ENCODE assay signal across 8 cellular contexts in the genomic region with DNA sequence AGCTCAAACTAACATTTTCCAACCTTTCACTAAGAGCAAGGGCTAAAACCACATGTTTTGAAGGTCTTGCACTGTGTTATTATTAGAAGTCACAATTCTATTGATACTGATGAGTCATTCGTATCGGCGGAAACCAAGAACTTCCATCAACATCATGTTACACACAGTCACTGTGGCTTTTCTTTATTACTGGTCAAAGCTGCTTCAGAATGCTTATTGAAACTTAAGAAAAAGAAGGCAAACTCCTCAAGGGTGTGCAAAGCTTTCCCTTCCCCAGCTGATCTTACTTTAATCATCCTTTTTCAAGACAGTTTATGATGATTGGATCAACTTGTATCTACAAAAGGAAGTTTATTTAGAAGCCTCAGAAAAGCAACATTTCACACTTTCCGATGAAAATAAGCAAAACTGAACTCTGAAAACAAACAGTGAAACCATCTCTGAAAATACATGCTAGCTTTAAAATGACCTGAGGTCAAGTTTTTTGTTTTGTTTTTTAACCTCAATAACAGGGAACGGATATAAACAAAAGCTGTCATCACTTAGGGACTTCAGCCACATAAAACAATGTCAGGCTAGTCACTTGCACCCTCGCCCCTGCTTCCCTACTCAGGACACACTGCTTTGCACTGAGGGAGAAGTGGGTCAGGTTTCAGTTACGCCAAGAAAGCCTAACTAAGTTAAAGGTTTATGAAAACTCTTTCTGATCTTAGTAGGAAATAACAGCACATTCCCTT. TPM values are rescaled to one million over a fixed set of nuclear protein-coding genes. Genes with fewer than 3 reads are reported as not detected.
DNase-seq lines count a peak whose midpoint lies in the region; ATAC-seq and TF ChIP-seq lines count a peak whose summit lies in the region.

No MANE protein-coding gene starts in this region.

- H3K36me3 ChIP-seq in BE2C, result no peaks in the 10 kb centered on the region

- no peak overlapping the region for H3K4me3 ChIP-seq in BE2C (ENCODE audit: low read depth, low read length)

- peaks cover 21% of the 10 kb centered on the region for H3K4me1 Mint-ChIP-seq in osteocyte (ENCODE audit: unreplicated experiment)

- ATAC-seq in GM18868 (IDR thresholded peaks at IDR 0.05; ENCODE audit: unreplicated experiment) (peak; percentile 89), HG03066 (IDR thresholded peaks at IDR 0.05; ENCODE audit: low read depth, unreplicated experiment) (peak; percentile 74), SK-N-SH treated with all-trans-retinoic acid at 6 μM for 48 hours (peak; percentile 42)

- H3K4me3 Mint-ChIP-seq in osteocyte (ENCODE audit: unreplicated experiment), result peak overlapping the region; percentile 71

- peaks cover 17% of the 10 kb centered on the region for H3K27me3 ChIP-seq in BE2C

- peaks cover 19% of the 10 kb centered on the region for H3K27me3 Mint-ChIP-seq in osteocyte (ENCODE audit: unreplicated experiment)

- H3K9me3 Mint-ChIP-seq in osteocyte (ENCODE audit: unreplicated experiment), result no peaks in the 10 kb centered on the region

- no peaks in the 10 kb centered on the region for H3K9me3 ChIP-seq in BE2C

- no peak for TF ChIP-seq POLR2A in erythroblast (IDR thresholded peaks at IDR 0.05; ENCODE audit: low read length)

- no peaks in the 10 kb centered on the region for H3K36me3 Mint-ChIP-seq in osteocyte (ENCODE audit: unreplicated experiment)

- TF ChIP-seq CTCF in osteocyte (IDR thresholded peaks at IDR 0.05) (no peak), BE2C (IDR thresholded peaks at IDR 0.05; ENCODE audit: low read depth, low read length) (no peak)

- no peaks in the 10 kb centered on the region for H3K4me1 ChIP-seq in BE2C

- peak overlapping the region; percentile 94 for H3K27ac Mint-ChIP-seq in osteocyte (ENCODE audit: unreplicated experiment)

- DNase-seq in A172 (ENCODE audit: low spot score) (peak; percentile 29), erythroblast (lab: John Stamatoyannopoulos, UW) (peak; percentile 43 to 50), osteocyte (ENCODE audit: extremely low spot score, unreplicated experiment) (no peak), NCI-H128 (lab: John Stamatoyannopoulos, UW; ENCODE audit: unreplicated experiment) (no peak), BE2C (no peak)

TF ChIP-seq in SK-N-SH treated with all-trans-retinoic acid at 6 μM for 48 hours, 23 proteins besides CTCF, POLR2A, EP300 and RAD21:
- TF ChIP-seq PPARA (CRISPR knock-in tag; IDR thresholded peaks at IDR 0.05; ENCODE audit: borderline replicate concordance) (no peak), PATZ1 (CRISPR knock-in tag; IDR thresholded peaks at IDR 0.05; ENCODE audit: borderline replicate concordance) (no peak), GLIS3 (CRISPR knock-in tag; IDR thresholded peaks at IDR 0.05) (no peak), ISL1 (CRISPR knock-in tag; IDR thresholded peaks at IDR 0.05) (no peak), TCF4 (CRISPR knock-in tag; IDR thresholded peaks at IDR 0.05; ENCODE audit: borderline replicate concordance) (no peak), OSR1 (CRISPR knock-in tag; IDR thresholded peaks at IDR 0.05) (no peak), CREB5 (CRISPR knock-in tag; IDR thresholded peaks at IDR 0.05; ENCODE audit: low read depth) (no peak), ZNF565 (CRISPR knock-in tag; conservative IDR thresholded peaks at IDR 0.05; ENCODE audit: low read depth) (no peak), ESRRG (CRISPR knock-in tag; IDR thresholded peaks at IDR 0.05) (no peak), SNAI2 (CRISPR knock-in tag; IDR thresholded peaks at IDR 0.05) (no peak), ARNTL (CRISPR knock-in tag; IDR thresholded peaks at IDR 0.05; ENCODE audit: borderline replicate concordance, low read depth) (no peak), ZFP3 (CRISPR knock-in tag; IDR thresholded peaks at IDR 0.05) (no peak), CSDC2 (CRISPR knock-in tag; IDR thresholded peaks at IDR 0.05) (no peak), RARB (CRISPR knock-in tag; IDR thresholded peaks at IDR 0.05) (no peak), ZNF70 (CRISPR knock-in tag; IDR thresholded peaks at IDR 0.05) (no peak)
- TF ChIP-seq, protein P1, sequence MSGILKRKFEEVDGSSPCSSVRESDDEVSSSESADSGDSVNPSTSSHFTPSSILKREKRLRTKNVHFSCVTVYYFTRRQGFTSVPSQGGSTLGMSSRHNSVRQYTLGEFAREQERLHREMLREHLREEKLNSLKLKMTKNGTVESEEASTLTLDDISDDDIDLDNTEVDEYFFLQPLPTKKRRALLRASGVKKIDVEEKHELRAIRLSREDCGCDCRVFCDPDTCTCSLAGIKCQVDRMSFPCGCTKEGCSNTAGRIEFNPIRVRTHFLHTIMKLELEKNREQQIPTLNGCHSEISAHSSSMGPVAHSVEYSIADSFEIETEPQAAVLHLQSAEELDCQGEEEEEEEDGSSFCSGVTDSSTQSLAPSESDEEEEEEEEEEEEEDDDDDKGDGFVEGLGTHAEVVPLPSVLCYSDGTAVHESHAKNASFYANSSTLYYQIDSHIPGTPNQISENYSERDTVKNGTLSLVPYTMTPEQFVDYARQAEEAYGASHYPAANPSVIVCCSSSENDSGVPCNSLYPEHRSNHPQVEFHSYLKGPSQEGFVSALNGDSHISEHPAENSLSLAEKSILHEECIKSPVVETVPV (CRISPR knock-in tag; IDR thresholded peaks at IDR 0.05), result no peak
- TF ChIP-seq, protein P2, sequence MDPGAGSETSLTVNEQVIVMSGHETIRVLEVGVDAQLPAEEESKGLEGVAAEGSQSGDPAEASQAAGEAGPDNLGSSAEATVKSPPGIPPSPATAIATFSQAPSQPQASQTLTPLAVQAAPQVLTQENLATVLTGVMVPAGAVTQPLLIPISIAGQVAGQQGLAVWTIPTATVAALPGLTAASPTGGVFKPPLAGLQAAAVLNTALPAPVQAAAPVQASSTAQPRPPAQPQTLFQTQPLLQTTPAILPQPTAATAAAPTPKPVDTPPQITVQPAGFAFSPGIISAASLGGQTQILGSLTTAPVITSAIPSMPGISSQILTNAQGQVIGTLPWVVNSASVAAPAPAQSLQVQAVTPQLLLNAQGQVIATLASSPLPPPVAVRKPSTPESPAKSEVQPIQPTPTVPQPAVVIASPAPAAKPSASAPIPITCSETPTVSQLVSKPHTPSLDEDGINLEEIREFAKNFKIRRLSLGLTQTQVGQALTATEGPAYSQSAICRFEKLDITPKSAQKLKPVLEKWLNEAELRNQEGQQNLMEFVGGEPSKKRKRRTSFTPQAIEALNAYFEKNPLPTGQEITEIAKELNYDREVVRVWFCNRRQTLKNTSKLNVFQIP (CRISPR knock-in tag; IDR thresholded peaks at IDR 0.05; ENCODE audit: borderline replicate concordance, low read depth), result no peak
TF ChIP-seq in SK-N-SH treated with all-trans-retinoic acid at 6 μM for 48 hours: peak in this region for 0.

RNA-seq across cellular contexts. Expression of gene BACH2, which starts 11.7 kb away (rescaled TPM):
- 0.03 and 0.65 TPM in 2 replicates for total RNA-seq in A172 (2014; rRNA removed; shearing (Covaris generic))
- total RNA-seq in osteocyte, result 1.6 and 2.6 TPM in 2 replicates
- polyA plus RNA-seq in BE2C (2012; ENCODE audit: insufficient read depth, insufficient read length, low read depth), result 0.14 TPM

Comparison
In these comparisons a context has a peak if more than half of its experiments do, and no peak if none do; other contexts are left out.
1. DNase-seq: peak in A172 (single experiment) and erythroblast (2 of 2); none in osteocyte (single experiment), NCI-H128 (single experiment) and BE2C (single experiment).
2. Peak in every context shown above with its lines, with median percentiles within 50 percentile points of each other: ATAC-seq.